15 cellular contexts compared by ENCODE assay signal in genomic region chr17:34711646-34712045, GRCh38.
"Had no signal": no experiment of that assay in that cellular context is flagged by ENCODE, and none has a peak within 500 bp of the region (broad histone marks: within the 10 kb centered on the region; RNA-seq: fewer than 3 reads in every experiment).

No MANE protein-coding gene starts in this region.

- DNase-seq: activated CD4-positive, alpha-beta memory T cell treated with anti-CD3 and anti-CD28 coated beads for 36 hours; activated CD4-positive, alpha-beta T cell treated with anti-CD3 and anti-CD28 coated beads for 36 hours; activated CD8-positive, alpha-beta memory T cell treated with anti-CD3 and anti-CD28 coated beads, Interleukin-2, amount 10 ng/mL, durations not matched to agents 7 days and 5 days; activated naive CD4-positive, alpha-beta T cell treated with anti-CD3 and anti-CD28 coated beads for 36 hours; activated naive CD8-positive, alpha-beta T cell treated with anti-CD3 and anti-CD28 coated beads, Interleukin-2, amount 50 U/mL, for 24 hours; activated T-cell treated with anti-CD3 and anti-CD28 coated beads, Interleukin-2, amount 50 U/mL, for 1 hour; aorta; kidney; left lung; naive B cell had no signal

- H3K9me3 ChIP-seq: left lung, thoracic aorta had no signal

- H3K36me3 ChIP-seq: left lung, thoracic aorta had no signal

- H3K9me3 Mint-ChIP-seq: activated naive CD4-positive, alpha-beta T cell treated with anti-CD3 and anti-CD28 coated beads for 36 hours; activated T-helper 2 cell treated with anti-CD3 and anti-CD28 coated beads, Interferon-gamma antibody, Interleukin-2, Interleukin-4, amounts not matched to agents 10 μg/mL and 5 μg/mL and 100 μg/mL, durations not matched to agents 14 hours and 24 hours and 36 hours had no signal

- H3K4me1 Mint-ChIP-seq: activated CD4-positive, alpha-beta T cell treated with anti-CD3 and anti-CD28 coated beads for 36 hours; activated CD8-positive, alpha-beta memory T cell treated with anti-CD3 and anti-CD28 coated beads, Interleukin-2, amount 10 ng/mL, durations not matched to agents 7 days and 5 days; activated naive CD8-positive, alpha-beta T cell treated with anti-CD3 and anti-CD28 coated beads, Interleukin-2, amount 50 U/mL, for 24 hours; naive B cell; stimulated activated effector memory CD8-positive, alpha-beta T cell treated with anti-CD3 and anti-CD28 coated beads, Interleukin-12 subunit alpha, Interleukin-12 subunit beta, amount 100 ng/mL, for 72 hours had no signal

- H3K9ac ChIP-seq: parathyroid adenoma had no signal

- ATAC-seq: activated CD4-positive, alpha-beta T cell treated with anti-CD3 and anti-CD28 coated beads for 36 hours; activated CD8-positive, alpha-beta memory T cell treated with anti-CD3 and anti-CD28 coated beads, Interleukin-2, amount 10 ng/mL, durations not matched to agents 7 days and 5 days; activated naive CD8-positive, alpha-beta T cell treated with anti-CD3 and anti-CD28 coated beads, Interleukin-2, amount 50 U/mL, for 24 hours; esophagus mucosa; left lung; stimulated activated effector memory CD8-positive, alpha-beta T cell treated with anti-CD3 and anti-CD28 coated beads, Interleukin-12 subunit alpha, Interleukin-12 subunit beta, amount 100 ng/mL, for 72 hours had no signal

- H3K27ac ChIP-seq: left lung, parathyroid adenoma, thoracic aorta had no signal

- H3K27ac Mint-ChIP-seq: activated CD4-positive, alpha-beta memory T cell treated with anti-CD3 and anti-CD28 coated beads for 36 hours; activated CD4-positive, alpha-beta T cell treated with anti-CD3 and anti-CD28 coated beads for 36 hours; activated CD8-positive, alpha-beta memory T cell treated with anti-CD3 and anti-CD28 coated beads, Interleukin-2, amount 10 ng/mL, durations not matched to agents 7 days and 5 days; activated naive CD4-positive, alpha-beta T cell treated with anti-CD3 and anti-CD28 coated beads for 36 hours; activated naive CD8-positive, alpha-beta T cell treated with anti-CD3 and anti-CD28 coated beads, Interleukin-2, amount 50 U/mL, for 24 hours; activated T-helper 2 cell treated with anti-CD3 and anti-CD28 coated beads, Interferon-gamma antibody, Interleukin-2, Interleukin-4, amounts not matched to agents 10 μg/mL and 5 μg/mL and 100 μg/mL, durations not matched to agents 14 hours and 24 hours and 36 hours; stimulated activated effector memory CD8-positive, alpha-beta T cell treated with anti-CD3 and anti-CD28 coated beads, Interleukin-12 subunit alpha, Interleukin-12 subunit beta, amount 100 ng/mL, for 72 hours had no signal

- H3K79me2 ChIP-seq: parathyroid adenoma had no signal

- H3K4me1 ChIP-seq: left lung, parathyroid adenoma had no signal

- H3K4me3 Mint-ChIP-seq: activated CD4-positive, alpha-beta memory T cell treated with anti-CD3 and anti-CD28 coated beads for 36 hours; activated CD4-positive, alpha-beta T cell treated with anti-CD3 and anti-CD28 coated beads for 36 hours; activated CD8-positive, alpha-beta memory T cell treated with anti-CD3 and anti-CD28 coated beads, Interleukin-2, amount 10 ng/mL, durations not matched to agents 7 days and 5 days; activated naive CD4-positive, alpha-beta T cell treated with anti-CD3 and anti-CD28 coated beads for 36 hours; activated naive CD8-positive, alpha-beta T cell treated with anti-CD3 and anti-CD28 coated beads, Interleukin-2, amount 50 U/mL, for 24 hours; naive B cell; stimulated activated effector memory CD8-positive, alpha-beta T cell treated with anti-CD3 and anti-CD28 coated beads, Interleukin-12 subunit alpha, Interleukin-12 subunit beta, amount 100 ng/mL, for 72 hours had no signal

- H3K4me3 ChIP-seq: left lung, thoracic aorta had no signal

- H2AFZ ChIP-seq: parathyroid adenoma had no signal

- H3K36me3 Mint-ChIP-seq: activated CD4-positive, alpha-beta memory T cell treated with anti-CD3 and anti-CD28 coated beads for 36 hours; activated CD8-positive, alpha-beta memory T cell treated with anti-CD3 and anti-CD28 coated beads, Interleukin-2, amount 10 ng/mL, durations not matched to agents 7 days and 5 days; naive B cell; stimulated activated effector memory CD8-positive, alpha-beta T cell treated with anti-CD3 and anti-CD28 coated beads, Interleukin-12 subunit alpha, Interleukin-12 subunit beta, amount 100 ng/mL, for 72 hours had no signal
